ENCODE assay signal across 31 cellular contexts in genomic region chr9:98260635-98261034, GRCh38.
"Had no signal": no experiment of that assay in that cellular context is flagged by ENCODE, and none has a peak within 500 bp of the region (broad histone marks: within the 10 kb centered on the region; RNA-seq: fewer than 3 reads in every experiment).

No MANE protein-coding gene starts in this region.

- ATAC-seq: activated CD4-positive, alpha-beta T cell treated with anti-CD3 and anti-CD28 coated beads for 36 hours; activated CD4-positive, CD25-positive, alpha-beta regulatory T cell treated with anti-CD3 and anti-CD28 coated beads, Interleukin-2, amount 50 U/mL, for 24 hours; activated CD8-positive, alpha-beta T cell treated with anti-CD3 and anti-CD28 coated beads, Interleukin-2, amount 10 ng/mL, durations not matched to agents 7 days and 5 days; activated naive CD8-positive, alpha-beta T cell treated with anti-CD3 and anti-CD28 coated beads, Interleukin-2, amount 50 U/mL, for 24 hours; WTC11 had no signal

- H3K36me3 ChIP-seq: brain microvascular endothelial cell, MG63, Peyer's patch, SJSA1 had no signal

- DNase-seq: activated CD4-positive, alpha-beta T cell treated with anti-CD3 and anti-CD28 coated beads for 36 hours; activated CD4-positive, alpha-beta T cell treated with anti-CD3 and anti-CD28 coated beads, Interleukin-2, amount 10 ng/mL, durations not matched to agents 7 days and 5 days; activated CD4-positive, alpha-beta T cell treated with anti-CD3 and anti-CD28 coated beads, Interleukin-2, amount 50 U/mL, for 48 hours; activated CD8-positive, alpha-beta memory T cell treated with anti-CD3 and anti-CD28 coated beads, Interleukin-2, amount 50 U/mL, for 4 hours; activated CD8-positive, alpha-beta T cell treated with anti-CD3 and anti-CD28 coated beads, Interleukin-2, amount 10 ng/mL, durations not matched to agents 7 days and 5 days; activated effector memory CD4-positive, alpha-beta T cell treated with Interleukin-2 at 50 U/mL for 16 hours; activated naive CD4-positive, alpha-beta T cell treated with anti-CD3 and anti-CD28 coated beads, Interleukin-2, amount 10 ng/mL, durations not matched to agents 7 days and 5 days; activated naive CD8-positive, alpha-beta T cell treated with anti-CD3 and anti-CD28 coated beads, Interleukin-2, amount 50 U/mL, for 24 hours; activated T-cell treated with anti-CD3 and anti-CD28 coated beads, Interleukin-2, amount 50 U/mL, for 48 hours; amniotic stem cell; aorta; brain microvascular endothelial cell; central memory CD4-positive, alpha-beta T cell; Kasumi-1; KG1; MG63; NCI-H1048; NCI-H1105 treated with DMSO at 0.1 percent for 48 hours; NCI-H1436; NCI-H1694; NCI-H1930; NCI-H2081 treated with DMSO at 0.1 percent for 48 hours; NCI-H2171; NCI-H69; Peyer's patch; RPMI8226; SHP77 treated with DMSO at 0.1 percent for 48 hours; SK-N-SH had no signal

- H3K27me3 ChIP-seq: brain microvascular endothelial cell, MG63, Peyer's patch, SJSA1 had no signal

- H3K27ac ChIP-seq: brain microvascular endothelial cell, Peyer's patch, SJSA1 had no signal

- H3K9me3 ChIP-seq: MG63, Peyer's patch, SJSA1, SK-N-SH had no signal

- H3K4me3 ChIP-seq: MG63, Peyer's patch, SJSA1 had no signal

- H3K4me2 ChIP-seq: SK-N-SH had no signal

- H3K9ac ChIP-seq: SK-N-SH had no signal
